ENCODE assay signal across 28 cellular contexts in the genomic region with DNA sequence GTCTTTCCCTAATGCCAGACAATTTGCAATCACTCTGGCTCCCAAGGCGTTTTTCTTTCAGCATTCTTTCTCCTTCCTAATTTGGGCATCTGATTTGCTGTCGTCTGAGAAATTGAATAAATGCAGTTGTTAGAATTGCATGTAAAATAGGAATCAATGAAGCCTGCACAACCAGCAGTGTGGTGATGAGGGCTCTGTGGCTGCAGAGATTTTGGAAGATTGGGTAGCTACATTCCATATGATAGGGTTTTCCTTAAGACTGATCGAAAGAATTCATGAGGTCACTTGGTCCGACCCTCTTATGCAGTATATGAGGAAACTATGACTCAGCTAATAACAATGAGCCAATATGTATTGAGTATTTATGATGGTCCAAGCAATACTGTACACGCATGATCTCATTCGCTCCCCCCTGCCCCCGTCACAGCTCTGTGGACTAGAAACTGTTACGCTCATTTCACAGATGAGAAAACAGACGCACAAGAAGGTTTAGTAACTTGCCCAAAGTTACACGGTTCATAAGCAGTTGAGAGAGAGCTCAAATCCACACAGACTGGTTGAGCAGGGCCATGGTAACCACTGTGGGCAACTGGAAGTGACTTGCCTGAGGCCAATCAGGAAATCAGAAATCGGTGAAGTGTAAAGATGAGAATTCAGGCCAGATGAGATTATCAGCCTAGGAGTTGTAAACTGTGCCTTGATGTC.
A peak's percentile ranks its signal among the peaks of the same experiment; 100 is the strongest.
DNase-seq lines count a peak whose midpoint lies in the region; ATAC-seq, FAIRE-seq and TF ChIP-seq lines count a peak whose summit lies in the region.
"Had no signal": no experiment of that assay in that cellular context is flagged by ENCODE, and none has a peak within 500 bp of the region (broad histone marks: within the 10 kb centered on the region; RNA-seq: fewer than 3 reads in every experiment).

No MANE protein-coding gene starts in this region.

- peaks cover 10% of the 10 kb centered on the region for H3K4me1 Mint-ChIP-seq in Caco-2 (ENCODE audit: low read depth, unreplicated experiment)
- H3K4me1 Mint-ChIP-seq in astrocyte (ENCODE audit: low read depth, unreplicated experiment), result peaks cover 20% of the 10 kb centered on the region

- POLR2A ChIA-PET in Caco-2 (lab: Charles Lee), result no interaction called here

- H3K9me3 ChIP-seq in Caco-2, result no peaks in the 10 kb centered on the region
- peaks cover 4% of the 10 kb centered on the region for H3K9me3 ChIP-seq in astrocyte (ENCODE audit: insufficient read depth, low read depth, low read length)
- no peaks in the 10 kb centered on the region for H3K9me3 ChIP-seq in body of pancreas
- H3K9me3 ChIP-seq: adrenal gland, left ventricle myocardium inferior, tibial nerve had no signal

- H4K20me1 ChIP-seq in astrocyte (ENCODE audit: insufficient read depth, low read length), result no peaks in the 10 kb centered on the region

- no peaks in the 10 kb centered on the region for H3K4me1 ChIP-seq in Caco-2
- H3K4me1 ChIP-seq in astrocyte (ENCODE audit: insufficient read depth, low read length), result no peaks in the 10 kb centered on the region
- H3K4me1 ChIP-seq in body of pancreas, result no peaks in the 10 kb centered on the region
- H3K4me1 ChIP-seq: adrenal gland, left ventricle myocardium inferior, tibial nerve had no signal

- peak in 1 of 2 experiments; percentile 7 for DNase-seq in Caco-2
- DNase-seq in HK-2 (ENCODE audit: unreplicated experiment), result peak; percentile 51
- no peak for DNase-seq in astrocyte (ENCODE audit: low read depth)
- DNase-seq in kidney tubule cell (ENCODE audit: low spot score), result peak; percentile 97
- no peak for DNase-seq in NCI-H2081 treated with DMSO at 0.1 percent for 48 hours (lab: John Stamatoyannopoulos, UW)
- DNase-seq in body of pancreas, result no peak
- DNase-seq in SIG-M5 treated with dmso at 0.1 percent for 504 hours (lab: John Stamatoyannopoulos, UW; ENCODE audit: unreplicated experiment), result no peak
- DNase-seq: activated CD4-positive, alpha-beta memory T cell treated with anti-CD3 and anti-CD28 coated beads, Interleukin-2, amount 10 ng/mL, durations not matched to agents 7 days and 5 days; activated CD4-positive, CD25-positive, alpha-beta regulatory T cell treated with anti-CD3 and anti-CD28 coated beads, Interleukin-2, amount 50 U/mL, for 72 hours; activated CD8-positive, alpha-beta memory T cell treated with anti-CD3 and anti-CD28 coated beads, Interleukin-2, amount 50 U/mL, for 4 hours; activated naive CD4-positive, alpha-beta T cell treated with anti-CD3 and anti-CD28 coated beads, Interleukin-2, amount 10 ng/mL, durations not matched to agents 7 days and 5 days; adrenal gland; brain microvascular endothelial cell; CD4-positive, alpha-beta memory T cell; DMS 273 treated with DMSO at 0.1 percent for 48 hours; EL; GOT3; hypothalamus; Kasumi-1; left ventricle myocardium inferior; NCI-H1436 treated with DMSO at 0.1 percent for 48 hours; NCI-H82; RPMI8226; stimulated activated CD4-positive, alpha-beta T cell treated with anti-CD3 and anti-CD28 coated beads, Interleukin-12 subunit alpha, Interleukin-12 subunit beta, amount 100 ng/mL, for 4 hours; stimulated activated CD4-positive, alpha-beta T cell treated with anti-CD3 and anti-CD28 coated beads, Interleukin-2, amount 100 ng/mL, for 48 hours had no signal

- 70 to 71% methylated on average over 11 of the region's 11 CpGs for WGBS in body of pancreas, 2 donors

- TF ChIP-seq CTCF in Caco-2 (IDR thresholded peaks at IDR 0.05; ENCODE audit: insufficient read depth in 1 of 2, low read depth in 1 of 2, low read length in 1 of 2, severe bottlenecking in 1 of 2, unreplicated experiment in 1 of 2) (no peak), astrocyte (IDR thresholded peaks at IDR 0.05; ENCODE audit: insufficient read depth, low read depth, low read length) (no peak), body of pancreas (IDR thresholded peaks at IDR 0.05) (no peak)

- H3K9me3 Mint-ChIP-seq in Caco-2 (ENCODE audit: unreplicated experiment), result no peaks in the 10 kb centered on the region
- H3K9me3 Mint-ChIP-seq in astrocyte (ENCODE audit: unreplicated experiment), result peaks cover 3% of the 10 kb centered on the region
- H3K9me3 Mint-ChIP-seq: activated naive CD4-positive, alpha-beta T cell treated with anti-CD3 and anti-CD28 coated beads, Interleukin-2, amount 10 ng/mL, durations not matched to agents 7 days and 5 days; CD4-positive, alpha-beta memory T cell had no signal

- FAIRE-seq in astrocyte (lab: Jason Lieb, UNC), result no peak

- BruUV-seq in Caco-2 (replicated peaks; lab: Mats Ljungman, UMichigan), result no TSS peak

- no peaks in the 10 kb centered on the region; the same call in 1 of the 2 replicates for H3K27me3 ChIP-seq in Caco-2 (replicated peaks; ENCODE audit: control insufficient read depth, insufficient read depth, low read length)
- no peaks in the 10 kb centered on the region for H3K27me3 ChIP-seq in astrocyte (ENCODE audit: insufficient read depth, low read length)
- H3K27me3 ChIP-seq in body of pancreas, result no peaks in the 10 kb centered on the region
- H3K27me3 ChIP-seq: adrenal gland, brain microvascular endothelial cell, tibial nerve had no signal

- no peak for ATAC-seq in HG02623 (IDR thresholded peaks at IDR 0.05; ENCODE audit: unreplicated experiment)
- no peak for ATAC-seq in body of pancreas
- ATAC-seq: sciatic nerve had no signal

- H3K36me3 Mint-ChIP-seq in Caco-2 (ENCODE audit: insufficient read depth, unreplicated experiment) (no peaks in the 10 kb centered on the region), astrocyte (ENCODE audit: low read depth, unreplicated experiment) (no peaks in the 10 kb centered on the region)
- H3K36me3 Mint-ChIP-seq: activated naive CD4-positive, alpha-beta T cell treated with anti-CD3 and anti-CD28 coated beads, Interleukin-2, amount 10 ng/mL, durations not matched to agents 7 days and 5 days; CD4-positive, alpha-beta memory T cell had no signal

- no peaks in the 10 kb centered on the region for H3K36me3 ChIP-seq in Caco-2 (ENCODE audit: control insufficient read depth, insufficient read depth, low read length)
- no peaks in the 10 kb centered on the region for H3K36me3 ChIP-seq in astrocyte (ENCODE audit: insufficient read depth, low read length)
- no peaks in the 10 kb centered on the region for H3K36me3 ChIP-seq in body of pancreas (replicated peaks in 1 of 2; ENCODE audit: insufficient read depth in 1 of 2, low read depth in 2 of 2)
- H3K36me3 ChIP-seq: adrenal gland, brain microvascular endothelial cell, left ventricle myocardium inferior, tibial nerve had no signal

- CTCF ChIA-PET in Caco-2 (lab: Charles Lee), result no interaction called here

- H3K4me3 ChIP-seq in Caco-2 (ENCODE audit: low read depth, low read length), result no peak overlapping the region
- no peak overlapping the region for H3K4me3 ChIP-seq in astrocyte (ENCODE audit: insufficient read depth, low read depth, low read length)
- H3K4me3 ChIP-seq in body of pancreas, result no peak overlapping the region
- H3K4me3 ChIP-seq: adrenal gland, left ventricle myocardium inferior, tibial nerve had no signal

- no peak overlapping the region for H2AFZ ChIP-seq in astrocyte (ENCODE audit: low read depth, low read length)

- no peak overlapping the region for H3K4me3 Mint-ChIP-seq in Caco-2 (ENCODE audit: unreplicated experiment)
- H3K4me3 Mint-ChIP-seq in astrocyte (ENCODE audit: unreplicated experiment), result no peak overlapping the region
- H3K4me3 Mint-ChIP-seq: activated CD4-positive, alpha-beta memory T cell treated with anti-CD3 and anti-CD28 coated beads, Interleukin-2, amount 10 ng/mL, durations not matched to agents 7 days and 5 days; activated naive CD4-positive, alpha-beta T cell treated with anti-CD3 and anti-CD28 coated beads, Interleukin-2, amount 10 ng/mL, durations not matched to agents 7 days and 5 days; CD4-positive, alpha-beta memory T cell had no signal

- H3K9ac ChIP-seq in astrocyte (ENCODE audit: low read length), result no peak overlapping the region

- H3K27ac Mint-ChIP-seq in Caco-2 (ENCODE audit: unreplicated experiment) (peak overlapping the region; percentile 6), astrocyte (ENCODE audit: unreplicated experiment) (peak overlapping the region; percentile 93)
- H3K27ac Mint-ChIP-seq: activated CD4-positive, alpha-beta memory T cell treated with anti-CD3 and anti-CD28 coated beads, Interleukin-2, amount 10 ng/mL, durations not matched to agents 7 days and 5 days; activated naive CD4-positive, alpha-beta T cell treated with anti-CD3 and anti-CD28 coated beads, Interleukin-2, amount 10 ng/mL, durations not matched to agents 7 days and 5 days; CD4-positive, alpha-beta memory T cell had no signal

- no peaks in the 10 kb centered on the region for H3K79me2 ChIP-seq in astrocyte (ENCODE audit: insufficient read depth, low read length)

- H3K4me2 ChIP-seq in astrocyte (ENCODE audit: low read length), result no peak overlapping the region

- no peak overlapping the region for H3K27ac ChIP-seq in astrocyte (ENCODE audit: low read depth, low read length)
- H3K27ac ChIP-seq in body of pancreas, result no peak overlapping the region
- H3K27ac ChIP-seq: adrenal gland, brain microvascular endothelial cell, left ventricle myocardium inferior, tibial nerve had no signal

- peaks cover 3% of the 10 kb centered on the region for H3K27me3 Mint-ChIP-seq in Caco-2 (ENCODE audit: insufficient read depth, unreplicated experiment)
- H3K27me3 Mint-ChIP-seq in astrocyte (ENCODE audit: low read depth, unreplicated experiment), result no peaks in the 10 kb centered on the region

- intact Hi-C loops in Caco-2 (cut with micrococcal nuclease; ENCODE audit: unreplicated experiment), result no loop called here
- intact Hi-C loops in body of pancreas (cut with DNase I), result no loop called here

- no peak for TF ChIP-seq POLR2A in body of pancreas (IDR thresholded peaks at IDR 0.05)

Comparison
In these comparisons a context has a peak if more than half of its experiments do, and no peak if none do; other contexts are left out.
1. DNase-seq: peak in HK-2 (single experiment) and kidney tubule cell (single experiment); none in astrocyte (single experiment), NCI-H2081 treated with DMSO at 0.1 percent for 48 hours (single experiment), body of pancreas (0 of 4) and SIG-M5 treated with dmso at 0.1 percent for 504 hours (single experiment).